In genomic region chr4:94235825-94236224, GRCh38 we compare ENCODE assay signal across 26 cellular contexts.
"Had no signal": no experiment of that assay in that cellular context is flagged by ENCODE, and none has a peak within 500 bp of the region (broad histone marks: within the 10 kb centered on the region; RNA-seq: fewer than 3 reads in every experiment).

No MANE protein-coding gene starts in this region.

- H3K4me1 ChIP-seq: neural progenitor cell, right atrium auricular region, stomach, thyroid gland, transverse colon, upper lobe of left lung, vagina had no signal

- H3K27me3 ChIP-seq: neural progenitor cell, ovary, right atrium auricular region, stomach, testis, thyroid gland, transverse colon, upper lobe of left lung, vagina had no signal

- ATAC-seq: left cardiac atrium; left lobe of liver; natural killer cell; sciatic nerve; stimulated activated naive B cell treated with anti-CD40 and anti-IgM and Interleukin-4, amounts not matched to agents 10 μg/mL and 1 μg/mL and 100 μg/mL, for 72 hours; stimulated activated naive CD8-positive, alpha-beta T cell treated with anti-CD3 and anti-CD28 coated beads, Interleukin-15, Interleukin-2, amounts not matched to agents 100 U/mL and 50 U/mL, for 24 hours had no signal

- H3K4me3 ChIP-seq: lung, neural progenitor cell, ovary, right atrium auricular region, skin epidermis, stomach, testis, thyroid gland, transverse colon, upper lobe of left lung, vagina had no signal

- H3K36me3 ChIP-seq: ovary had no signal

- H3K27ac ChIP-seq: neural progenitor cell, ovary, right atrium auricular region, stomach, testis, thyroid gland, transverse colon, upper lobe of left lung, vagina had no signal

- H3K9ac ChIP-seq: neural progenitor cell had no signal

- H3K4me2 ChIP-seq: neural progenitor cell had no signal

- H2AFZ ChIP-seq: neural progenitor cell had no signal

- DNase-seq: hypothalamus; kidney glomerular epithelial cell; left cardiac atrium; mesendoderm; naive B cell; natural killer cell; nephron progenitor cell; ovary; stimulated activated CD4-positive, alpha-beta T cell treated with anti-CD3 and anti-CD28 coated beads, Interleukin-12 subunit alpha, Interleukin-12 subunit beta, amount 100 ng/mL, for 4 hours; stimulated activated CD4-positive, alpha-beta T cell treated with anti-CD3 and anti-CD28 coated beads, Interleukin-15, amount 100 ng/mL, for 24 hours; stimulated activated CD4-positive, alpha-beta T cell treated with anti-CD3 and anti-CD28 coated beads, Interleukin-2, amount 100 ng/mL, for 24 hours; stimulated activated CD4-positive, alpha-beta T cell treated with anti-CD3 and anti-CD28 coated beads, Interleukin-4, amount 100 ng/mL, for 1 hour; stimulated activated naive B cell treated with anti-CD40 and anti-IgM and Interleukin-4, amounts not matched to agents 10 μg/mL and 1 μg/mL and 100 μg/mL, for 72 hours; stimulated activated naive CD8-positive, alpha-beta T cell treated with anti-CD3 and anti-CD28 coated beads, Interleukin-15, Interleukin-2, amounts not matched to agents 100 U/mL and 50 U/mL, for 24 hours; stomach; testis; thyroid gland; transverse colon; upper lobe of left lung had no signal

- H3K9me3 ChIP-seq: ovary, right atrium auricular region, stomach, testis, thyroid gland, transverse colon, upper lobe of left lung, vagina had no signal
